12 cellular contexts compared by ENCODE assay signal in genomic region chr11:127106142-127106541, GRCh38.
DNase-seq lines count a peak whose midpoint lies in the region; ATAC-seq and TF ChIP-seq lines count a peak whose summit lies in the region.
"Had no signal": no experiment of that assay in that cellular context is flagged by ENCODE, and none has a peak within 500 bp of the region (broad histone marks: within the 10 kb centered on the region; RNA-seq: fewer than 3 reads in every experiment).

No MANE protein-coding gene starts in this region.

- no peaks in the 10 kb centered on the region for H3K9me3 ChIP-seq in IMR-90 (ENCODE audit: control insufficient read depth, insufficient read depth, low read length)

- H3K27ac ChIP-seq in IMR-90 (ENCODE audit: insufficient read depth, low read length) = no peak overlapping the region

- TF ChIP-seq CTCF in IMR-90 (conservative IDR thresholded peaks at IDR 0.05; ENCODE audit: low read depth, low read length) (no peak), natural killer cell (IDR thresholded peaks at IDR 0.05) (no peak)

- no peak overlapping the region for H3K9ac ChIP-seq in IMR-90 (ENCODE audit: low read depth, low read length)

- H3K23ac ChIP-seq in IMR-90 (ENCODE audit: low read depth, low read length) = no peak overlapping the region

- H3K4me3 ChIP-seq in IMR-90 (ENCODE audit: insufficient read depth, low read depth, low read length) = no peak overlapping the region

- no peak overlapping the region for H4K91ac ChIP-seq in IMR-90 (ENCODE audit: insufficient read depth, low read depth, low read length)

- no peak for TF ChIP-seq RAD21 in IMR-90 (IDR thresholded peaks at IDR 0.05; ENCODE audit: low read length)

- peaks cover 36% of the 10 kb centered on the region for H3K27me3 ChIP-seq in IMR-90 (ENCODE audit: control insufficient read depth, insufficient read depth, low read length)

- H2AFZ ChIP-seq in IMR-90 (replicated peaks; ENCODE audit: low read length, poor library complexity) = no peak overlapping the region

- no peaks in the 10 kb centered on the region for H3K36me3 ChIP-seq in IMR-90 (ENCODE audit: control insufficient read depth, insufficient read depth, low read length)

- H2BK120ac ChIP-seq in IMR-90 (ENCODE audit: low read depth, low read length) = no peak overlapping the region

- no peak overlapping the region for H2BK15ac ChIP-seq in IMR-90 (ENCODE audit: low read depth, low read length)

- H3K4me1 ChIP-seq in IMR-90 (ENCODE audit: control insufficient read depth, insufficient read depth, low read length) = no peaks in the 10 kb centered on the region

- no peaks in the 10 kb centered on the region; the same call in 1 of the 2 replicates for H3K9me1 ChIP-seq in IMR-90 (ENCODE audit: insufficient read depth, low read length)

- H4K5ac ChIP-seq in IMR-90 (ENCODE audit: low read depth, low read length) = no peak overlapping the region

- no peak overlapping the region for H2BK20ac ChIP-seq in IMR-90 (ENCODE audit: low read depth, low read length)

- no peak overlapping the region for H2AK5ac ChIP-seq in IMR-90 (ENCODE audit: low read depth, low read length)

- H3K4me3 Mint-ChIP-seq in natural killer cell = no peak overlapping the region
- H3K4me3 Mint-ChIP-seq: B cell; naive thymus-derived CD8-positive, alpha-beta T cell had no signal

- CTCF ChIA-PET in IMR-90 (lab: Yijun Ruan, JAX) = interaction anchor here (1.0 kb wide), 1 partner anchor 100 kb away, joined by 3 read pairs; no protein-coding TSS in a partner anchor

- peak overlapping the region; percentile 75 for H3K4me2 ChIP-seq in IMR-90 (ENCODE audit: low read depth, low read length)

- H3K27ac Mint-ChIP-seq in natural killer cell = no peak overlapping the region
- H3K27ac Mint-ChIP-seq: B cell; naive thymus-derived CD8-positive, alpha-beta T cell had no signal

- in situ Hi-C loops in IMR-90 (cut with MboI; ENCODE audit: low sequenced_read_pairs) = no loop called here

- peaks cover 0 to 5% of the 10 kb centered on the region in 2 donors for H3K27me3 Mint-ChIP-seq in natural killer cell (ENCODE audit: low read depth in 2 of 2)
- H3K27me3 Mint-ChIP-seq: B cell had no signal

- no peak overlapping the region for H2BK5ac ChIP-seq in IMR-90 (ENCODE audit: low read depth, low read length, poor library complexity, severe bottlenecking)

- H3K18ac ChIP-seq in IMR-90 (ENCODE audit: low read depth, low read length) = no peak overlapping the region

- H3K79me1 ChIP-seq in IMR-90 (ENCODE audit: low read depth in 1 of 2, low read length in 2 of 2) = no peaks in the 10 kb centered on the region

- H3K4ac ChIP-seq in IMR-90 (ENCODE audit: low read depth, low read length) = no peak overlapping the region

- H4K20me1 ChIP-seq in IMR-90 (ENCODE audit: insufficient read depth, low read length) = no peaks in the 10 kb centered on the region

- no peaks in the 10 kb centered on the region for H3K36me3 Mint-ChIP-seq in natural killer cell
- H3K36me3 Mint-ChIP-seq: naive thymus-derived CD8-positive, alpha-beta T cell had no signal

- ATAC-seq in IMR-90 (ENCODE audit: low read depth) (no peak; the same call in 1 of the 2 replicates), HG03432 (IDR thresholded peaks at IDR 0.05; ENCODE audit: unreplicated experiment) (no peak), natural killer cell (no peak)
- ATAC-seq: naive thymus-derived CD8-positive, alpha-beta T cell had no signal

- no peaks in the 10 kb centered on the region for H3K9me3 Mint-ChIP-seq in natural killer cell

- no peak overlapping the region for H3K56ac ChIP-seq in IMR-90 (ENCODE audit: extremely low read depth, insufficient read depth, low read length)

- intact Hi-C loops in IMR-90 (cut with micrococcal nuclease) = no loop called here
- intact Hi-C loops in natural killer cell (cut with micrococcal nuclease) = no loop called here

- H3K14ac ChIP-seq in IMR-90 (replicated peaks; ENCODE audit: low read depth, low read length) = no peak overlapping the region

- POLR2A ChIA-PET in IMR-90 (lab: Charles Lee; ENCODE audit: unreplicated experiment) = no interaction called here

- no peak for TF ChIP-seq POLR2A in IMR-90 (IDR thresholded peaks at IDR 0.05; ENCODE audit: low read depth, low read length)

- no TSS peak for BruUV-seq in IMR-90 (replicated peaks; lab: Mats Ljungman, UMichigan)

- DNase-seq in AG08395 (ENCODE audit: low spot score) (peak; percentile 24), IMR-90 (peak; percentile 12), NCI-H69 (lab: John Stamatoyannopoulos, UW) (peak; percentile 99), kidney tubule cell (ENCODE audit: low spot score) (peak; percentile 66), KG1 (lab: John Stamatoyannopoulos, UW) (no peak), natural killer cell (no peak)
- DNase-seq in activated CD4-positive, alpha-beta T cell treated with anti-CD3 and anti-CD28 coated beads, Interleukin-2, amount 50 U/mL, for 1 hour = no peak
- DNase-seq: activated CD8-positive, alpha-beta memory T cell treated with anti-CD3 and anti-CD28 coated beads for 24 hours; GOT3; naive thymus-derived CD8-positive, alpha-beta T cell had no signal

- dilution Hi-C loops in IMR-90 (cut with HindIII; ENCODE audit: low sequenced_read_pairs, unreplicated experiment) = no loop called here

- no peaks in the 10 kb centered on the region for H3K4me1 Mint-ChIP-seq in natural killer cell
- H3K4me1 Mint-ChIP-seq: B cell; naive thymus-derived CD8-positive, alpha-beta T cell had no signal

- H2AK9ac ChIP-seq in IMR-90 (replicated peaks; ENCODE audit: low read depth, low read length, poor library complexity) = no peak overlapping the region

- WGBS in IMR-90 (ENCODE audit: extremely low coverage in 2 of 2, insufficient read length in 1 of 2), 2 experiments = 21% methylated on average over 2 of the region's 6 CpGs; no CpG with 5 or more reads in 1 of the 2 experiments

- no peak overlapping the region for H4K8ac ChIP-seq in IMR-90 (ENCODE audit: low read depth in 2 of 2, low read length in 2 of 2)

TF ChIP-seq in IMR-90, 13 proteins besides CTCF, POLR2A, EP300 and RAD21:
- no peak for TF ChIP-seq MXI1 (IDR thresholded peaks at IDR 0.05; ENCODE audit: borderline replicate concordance, low read depth, low read length)

Comparison
In these comparisons a context has a peak if more than half of its experiments do, and no peak if none do; other contexts are left out.
1. DNase-seq: peak in AG08395 (single experiment), IMR-90 (single experiment), NCI-H69 (single experiment) and kidney tubule cell (single experiment); none in activated CD4-positive, alpha-beta T cell treated with anti-CD3 and anti-CD28 coated beads, Interleukin-2, amount 50 U/mL, for 1 hour (single experiment), KG1 (single experiment) and natural killer cell (single experiment).